23 cellular contexts compared by ENCODE assay signal in the genomic region with DNA sequence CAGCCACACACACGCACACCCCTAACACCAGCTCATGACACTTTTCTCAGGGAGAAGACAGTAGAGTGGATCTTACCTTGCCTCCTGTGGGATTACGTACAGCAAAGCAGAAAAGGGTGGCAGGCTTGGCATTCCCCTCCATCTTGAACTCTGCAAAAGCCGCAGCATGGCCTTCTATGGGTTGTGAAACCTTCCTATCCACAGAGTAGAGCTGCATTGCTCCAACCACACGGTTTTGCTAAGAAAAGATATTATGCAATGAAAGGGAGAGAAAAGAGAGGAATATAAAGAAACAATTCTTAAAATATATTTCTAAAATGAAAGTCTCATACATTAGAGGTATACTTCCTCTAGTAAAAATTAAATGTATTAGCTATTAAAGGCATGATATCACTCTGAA.
"Had no signal": no experiment of that assay in that cellular context is flagged by ENCODE, and none has a peak within 500 bp of the region (broad histone marks: within the 10 kb centered on the region; RNA-seq: fewer than 3 reads in every experiment).

No MANE protein-coding gene starts in this region.

- H3K27ac ChIP-seq: body of pancreas, cardiac muscle cell, foreskin keratinocyte, ovary, prostate gland, right atrium auricular region, testis, WERI-Rb-1 had no signal

- H3K4me3 ChIP-seq: body of pancreas, cardiac muscle cell, left lung, lung, ovary, prostate gland, right atrium auricular region, spleen, testis had no signal

- H3K27me3 ChIP-seq: body of pancreas, cardiac muscle cell, foreskin keratinocyte, left lung, ovary, right atrium auricular region, spleen, testis had no signal

- DNase-seq: activated CD4-positive, alpha-beta T cell treated with anti-CD3 and anti-CD28 coated beads, Interleukin-2, amount 10 ng/mL, durations not matched to agents 7 days and 5 days; activated CD4-positive, CD25-positive, alpha-beta regulatory T cell treated with anti-CD3 and anti-CD28 coated beads, Interleukin-2, amount 50 U/mL, for 72 hours; activated CD8-positive, alpha-beta memory T cell treated with anti-CD3 and anti-CD28 coated beads, Interleukin-2, amount 10 ng/mL, durations not matched to agents 7 days and 5 days; activated CD8-positive, alpha-beta T cell treated with anti-CD3 and anti-CD28 coated beads for 36 hours; activated gamma-delta T cell; activated naive CD4-positive, alpha-beta T cell treated with anti-CD3 and anti-CD28 coated beads, Interleukin-2, amount 50 U/mL, for 16 hours; anterior cingulate cortex; body of pancreas; effector memory CD4-positive, alpha-beta T cell; foreskin keratinocyte; left lung; naive thymus-derived CD4-positive, alpha-beta T cell; ovary; spleen; stimulated activated CD4-positive, alpha-beta T cell treated with anti-CD3 and anti-CD28 coated beads, Interleukin-4, amount 100 ng/mL, for 1 hour; stimulated activated naive CD4-positive, alpha-beta T cell; testis; WERI-Rb-1 had no signal

- FAIRE-seq: TTC549 had no signal

- ATAC-seq: activated CD8-positive, alpha-beta memory T cell treated with anti-CD3 and anti-CD28 coated beads, Interleukin-2, amount 10 ng/mL, durations not matched to agents 7 days and 5 days; activated CD8-positive, alpha-beta T cell treated with anti-CD3 and anti-CD28 coated beads for 36 hours; body of pancreas; foreskin keratinocyte; left lung; naive thymus-derived CD4-positive, alpha-beta T cell had no signal

- H3K9me3 ChIP-seq: body of pancreas, left lung, ovary, prostate gland, right atrium auricular region, spleen, testis had no signal

- H3K36me3 ChIP-seq: cardiac muscle cell, ovary, prostate gland had no signal

- H3K4me1 ChIP-seq: body of pancreas, foreskin keratinocyte, prostate gland, testis had no signal
